ENCODE assay signal across 13 cellular contexts in the genomic region with DNA sequence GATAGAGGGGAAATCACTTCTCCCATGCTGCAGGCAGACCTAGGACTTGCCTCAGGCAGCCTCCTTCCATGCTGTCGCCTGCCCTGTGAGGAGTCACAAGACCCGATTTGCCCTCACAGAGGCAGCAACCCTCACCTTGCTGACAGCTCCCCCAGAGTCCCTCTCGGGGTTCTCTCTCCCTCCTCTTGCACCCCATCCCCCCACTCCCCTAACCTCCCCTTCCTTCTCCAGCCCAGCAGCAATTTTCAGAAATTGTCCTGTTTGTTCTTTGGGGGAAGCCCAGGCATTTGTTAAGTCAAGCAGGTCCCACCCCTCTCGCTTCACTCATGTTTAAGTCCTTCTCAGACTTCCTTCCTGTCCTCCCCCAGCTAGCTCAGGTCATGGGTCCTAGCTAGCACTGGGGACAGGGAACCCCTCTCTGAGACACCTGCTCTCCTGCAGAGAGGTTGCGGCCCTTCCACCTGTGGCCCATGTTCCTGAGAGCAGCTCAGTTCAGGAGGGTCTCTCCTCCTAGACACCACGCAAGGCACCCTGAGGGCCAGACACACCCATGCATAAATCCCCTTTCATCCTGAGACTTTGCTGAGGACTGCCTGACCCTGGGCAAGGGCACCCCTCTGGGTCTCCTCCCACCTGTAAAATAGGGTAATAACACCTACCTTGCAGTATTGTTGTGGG. TPM values are rescaled to one million over a fixed set of nuclear protein-coding genes. Genes with fewer than 3 reads are reported as not detected.
DNase-seq lines count a peak whose midpoint lies in the region; ATAC-seq, FAIRE-seq and TF ChIP-seq lines count a peak whose summit lies in the region.
"Had no signal": no experiment of that assay in that cellular context is flagged by ENCODE, and none has a peak within 500 bp of the region (broad histone marks: within the 10 kb centered on the region; RNA-seq: fewer than 3 reads in every experiment).

No MANE protein-coding gene starts in this region.

- DNase-seq in T-helper 1 cell = no peak
- no peak for DNase-seq in GM23338 (ENCODE audit: low spot score)
- DNase-seq in GM12878 (ENCODE audit: low read depth, low spot score) = no peak
- no peak for DNase-seq in progenitor cell of endocrine pancreas (ENCODE audit: low spot score, unreplicated experiment)
- no peak for DNase-seq in hippocampal formation (lab: John Stamatoyannopoulos, UW)
- DNase-seq in sciatic nerve (ENCODE audit: low spot score) = no peak
- DNase-seq: central memory CD4-positive, alpha-beta T cell; nucleus accumbens; SK-N-SH had no signal

- H3K4me3 Mint-ChIP-seq in T-helper 1 cell treated with Interleukin-12 subunit alpha and Interleukin-12 subunit beta and Interleukin-4 antibody, amounts not matched to agents 30 μg/mL and 1 μg/mL, for 36 hours = peak overlapping the region; percentile 48
- H3K4me3 Mint-ChIP-seq in GM23338 = no peak overlapping the region
- peak overlapping the region; percentile 19 for H3K4me3 Mint-ChIP-seq in progenitor cell of endocrine pancreas (ENCODE audit: low read depth)

- no peak overlapping the region for H3K9ac ChIP-seq in GM12878 (ENCODE audit: control insufficient read depth, insufficient read depth, low read length)
- H3K9ac ChIP-seq: SK-N-SH had no signal

- H3K27me3 Mint-ChIP-seq in T-helper 1 cell treated with Interleukin-12 subunit alpha and Interleukin-12 subunit beta and Interleukin-4 antibody, amounts not matched to agents 30 μg/mL and 1 μg/mL, for 36 hours (ENCODE audit: low read depth) = no peaks in the 10 kb centered on the region
- peaks cover 20% of the 10 kb centered on the region for H3K27me3 Mint-ChIP-seq in GM23338 (ENCODE audit: insufficient read depth, low read depth, poor library complexity)
- no peaks in the 10 kb centered on the region for H3K27me3 Mint-ChIP-seq in progenitor cell of endocrine pancreas

- no TSS peak for BruUV-seq in GM12878 (replicated peaks; lab: Mats Ljungman, UMichigan)

- H3K4me2 ChIP-seq in GM23338 (no peak overlapping the region), GM12878 (ENCODE audit: control insufficient read depth, insufficient read depth) (no peak overlapping the region)
- H3K4me2 ChIP-seq: SK-N-SH had no signal

- no peaks in the 10 kb centered on the region for H3F3A ChIP-seq in GM23338 (replicated peaks; ENCODE audit: low read depth)

- FAIRE-seq in GM12878 (lab: Jason Lieb, UNC) = no peak
- FAIRE-seq: A204.1 had no signal

- H3K36me3 ChIP-seq in GM23338 (ENCODE audit: insufficient read depth) (no peaks in the 10 kb centered on the region), GM12878 (ENCODE audit: control insufficient read depth in 2 of 2, insufficient read depth in 2 of 2, low read length in 1 of 2) (no peaks in the 10 kb centered on the region)

- no peak overlapping the region for H2AFZ ChIP-seq in GM23338
- H2AFZ ChIP-seq in GM12878 (ENCODE audit: control insufficient read depth, low read depth, low read length) = peak overlapping the region; percentile 35; the same call in 1 of the 2 replicates

- H3K36me3 Mint-ChIP-seq in T-helper 1 cell treated with Interleukin-12 subunit alpha and Interleukin-12 subunit beta and Interleukin-4 antibody, amounts not matched to agents 30 μg/mL and 1 μg/mL, for 36 hours (ENCODE audit: low read depth) = no peaks in the 10 kb centered on the region
- H3K36me3 Mint-ChIP-seq in GM23338 (ENCODE audit: low read depth) (no peaks in the 10 kb centered on the region), progenitor cell of endocrine pancreas (ENCODE audit: insufficient read depth) (no peaks in the 10 kb centered on the region)

- TF ChIP-seq RAD21 in GM12878 (IDR thresholded peaks at IDR 0.05; ENCODE audit: insufficient read depth, low read depth, low read length) = no peak

- no peak for TF ChIP-seq POLR2A in GM12878 (IDR thresholded peaks at IDR 0.05; ENCODE audit: low read depth, low read length)

- CTCF ChIA-PET in GM12878 (lab: Yijun Ruan, JAX) = interaction anchor here (0.7 to 6.1 kb wide), 5 partner anchors 8 to 115 kb away, joined by 3 to 48 read pairs (median 8); no protein-coding TSS in a partner anchor

- TF ChIP-seq CTCF in GM23338 (conservative IDR thresholded peaks at IDR 0.05; ENCODE audit: low read depth in 2 of 2) (no peak), GM12878 (IDR thresholded peaks at IDR 0.05 in 2 of 3, conservative IDR thresholded peaks at IDR 0.05 in 1 of 3; ENCODE audit: control insufficient read depth in 2 of 3, extremely low read depth in 1 of 3, insufficient read depth in 1 of 3, low read depth in 3 of 3, low read length in 3 of 3) (no peak), progenitor cell of endocrine pancreas (IDR thresholded peaks at IDR 0.05; ENCODE audit: unreplicated experiment) (no peak)

- no peaks in the 10 kb centered on the region for H3K9me3 ChIP-seq in GM12878 (replicated peaks; ENCODE audit: control insufficient read depth, insufficient read depth, low read length)
- H3K9me3 ChIP-seq: SK-N-SH had no signal

- no peaks in the 10 kb centered on the region for H3K27me3 ChIP-seq in GM23338 (ENCODE audit: insufficient read depth)
- no peaks in the 10 kb centered on the region for H3K27me3 ChIP-seq in GM12878 (replicated peaks in 1 of 2; ENCODE audit: control insufficient read depth in 2 of 2, insufficient read depth in 2 of 2, low read length in 1 of 2)

- RAD21 ChIA-PET in GM12878 (lab: Charles Lee; ENCODE audit: unreplicated experiment) = interaction anchor here (0.6 to 22.6 kb wide), 5 partner anchors 14 to 223 kb away, joined by 3 to 393 read pairs (median 4); no protein-coding TSS in a partner anchor

- H3K27ac Mint-ChIP-seq in T-helper 1 cell treated with Interleukin-12 subunit alpha and Interleukin-12 subunit beta and Interleukin-4 antibody, amounts not matched to agents 30 μg/mL and 1 μg/mL, for 36 hours = peak overlapping the region; percentile 90
- H3K27ac Mint-ChIP-seq in GM23338 = no peak overlapping the region
- peak overlapping the region; percentile 91 for H3K27ac Mint-ChIP-seq in progenitor cell of endocrine pancreas

- intact Hi-C loops in GM12878 (cut with micrococcal nuclease; ENCODE audit: unreplicated experiment) = no loop called here
- intact Hi-C loops in sciatic nerve (cut with DNase I) = no loop called here

- ATAC-seq in GM23338 = peak; percentile 35
- no peak for ATAC-seq in GM12878
- ATAC-seq in GM19351 (IDR thresholded peaks at IDR 0.05; ENCODE audit: unreplicated experiment) = no peak
- no peak for ATAC-seq in sciatic nerve

- H3K4me3 ChIP-seq in GM23338 (no peak overlapping the region), GM12878 (no peak overlapping the region)

- in situ Hi-C loops in GM12878 (cut with MboI) = no loop called here

- no peaks in the 10 kb centered on the region for H3K79me2 ChIP-seq in GM23338 (replicated peaks; ENCODE audit: insufficient read depth)
- no peaks in the 10 kb centered on the region for H3K79me2 ChIP-seq in GM12878 (ENCODE audit: control insufficient read depth, insufficient read depth, low read length)

- no peak overlapping the region for H3K27ac ChIP-seq in GM23338 (ENCODE audit: low read depth)
- H3K27ac ChIP-seq in GM12878 (ENCODE audit: control insufficient read depth, insufficient read depth) = no peak overlapping the region

- peaks cover 48% of the 10 kb centered on the region for H3K4me1 Mint-ChIP-seq in T-helper 1 cell treated with Interleukin-12 subunit alpha and Interleukin-12 subunit beta and Interleukin-4 antibody, amounts not matched to agents 30 μg/mL and 1 μg/mL, for 36 hours (ENCODE audit: low read depth)
- H3K4me1 Mint-ChIP-seq in GM23338 (peaks cover 16% of the 10 kb centered on the region), progenitor cell of endocrine pancreas (ENCODE audit: low read depth) (peaks cover 54% of the 10 kb centered on the region)

- H3K9me2 ChIP-seq in GM23338 (ENCODE audit: insufficient read depth) = no peaks in the 10 kb centered on the region
- H3K9me2 ChIP-seq: SK-N-SH had no signal

- H4K20me1 ChIP-seq in GM23338 (replicated peaks; ENCODE audit: insufficient read depth) (no peaks in the 10 kb centered on the region), GM12878 (ENCODE audit: control insufficient read depth, insufficient read depth) (no peaks in the 10 kb centered on the region)

- POLR2A ChIA-PET in GM12878 (lab: Charles Lee) = interaction anchor here (0.7 to 1.3 kb wide), 2 partner anchors 9 to 19 kb away, joined by 4 to 5 read pairs; no protein-coding TSS in a partner anchor

- H3K9me3 Mint-ChIP-seq in T-helper 1 cell treated with Interleukin-12 subunit alpha and Interleukin-12 subunit beta and Interleukin-4 antibody, amounts not matched to agents 30 μg/mL and 1 μg/mL, for 36 hours = no peaks in the 10 kb centered on the region
- H3K9me3 Mint-ChIP-seq in GM23338 (no peaks in the 10 kb centered on the region), progenitor cell of endocrine pancreas (ENCODE audit: low read depth) (no peaks in the 10 kb centered on the region)

- H3K4me1 ChIP-seq in GM23338 (ENCODE audit: insufficient read depth) (no peaks in the 10 kb centered on the region), GM12878 (ENCODE audit: control insufficient read depth, insufficient read depth, low read length) (peaks cover 11% of the 10 kb centered on the region)

- TF ChIP-seq EP300 in GM12878 (IDR thresholded peaks at IDR 0.05; ENCODE audit: borderline replicate concordance in 1 of 2, control insufficient read depth in 1 of 2, low read depth in 2 of 2, low read length in 2 of 2) = no peak

- SMC1A ChIA-PET in GM12878 (lab: Charles Lee; ENCODE audit: uncharacterized antibody, unreplicated experiment) = interaction anchor here (0.8 to 2.5 kb wide), 4 partner anchors 12 to 116 kb away, joined by 3 to 11 read pairs (median 4); no protein-coding TSS in a partner anchor

- 65% methylated on average over 5 of the region's 6 CpGs for WGBS in GM12878 (ENCODE audit: insufficient coverage, insufficient replicate concordance, low lambda C conversion rate, missing lambda C conversion rate)

RNA-seq across cellular contexts. Expression of gene FXYD2, which starts 6.3 kb away (rescaled TPM):
- 0.12 and 0.59 TPM in 2 replicates for total RNA-seq in GM23338 (2014; rRNA removed; shearing (Covaris generic))
- polyA plus RNA-seq in GM23338 (2016; fragmentation: Nextera tagmentation; extraction: Ambion mirVana) (0.12 and 1.4 TPM in 2 replicates), GM12878 (2011; rRNA removed) (3.2 and 4.5 TPM in 2 replicates), GM12878 (2014; fragmentation: Illumina TruSeq; extraction: Trizol) (1.9 TPM in 1 of 2 replicates, not detected in the other), GM12878 (2014; fragmentation: Nextera tagmentation; extraction: Ambion mirVana) (1 to 10 TPM; 1.6 to 1.9 TPM), GM12878 (2014; rRNA removed) (2.0 and 2.9 TPM in 2 replicates), GM12878 (2016; fragmentation: Nextera tagmentation; extraction: Ambion mirVana) (1 to 10 TPM; 3.3 to 4.1 TPM)
- total RNA-seq in GM12878 (2013; cell fraction: nucleolus; rRNA removed) = 0.56 and 0.64 TPM in 2 replicates
- total RNA-seq in GM12878 (2014; rRNA removed) (3.6 and 3.8 TPM in 2 replicates), GM12878 (2014; rRNA removed; fragmentation: Illumina TruSeq; extraction: Trizol) (1.2 and 1.5 TPM in 2 replicates), GM12878 (2021) (1.8 and 2.0 TPM in 2 replicates), progenitor cell of endocrine pancreas (7.4 and 7.7 TPM in 2 replicates), sciatic nerve (6.6 TPM)
- 3.6 TPM for polyA plus RNA-seq in GM12878 (2011; ENCODE audit: low read depth)
- polyA plus RNA-seq in GM12878 (2011; cell fraction: cytosol; rRNA removed) = 9.8 TPM in 2 replicates
- 2.4 and 8.4 TPM in 2 replicates for polyA plus RNA-seq in GM12878 (2011; cell fraction: nucleus; rRNA removed)
- 4.5 and 6.7 TPM in 2 replicates for polyA plus RNA-seq in GM12878 (2012)
- 2.9 and 5.7 TPM in 2 replicates for polyA minus RNA-seq in GM12878 (2011; rRNA and poly(A)+ RNA removed)
- polyA minus RNA-seq in GM12878 (2011; cell fraction: cytosol; rRNA and poly(A)+ RNA removed) = not detected in 2 replicates
- polyA minus RNA-seq in GM12878 (2011; cell fraction: nucleus; rRNA and poly(A)+ RNA removed) = 1.5 and 1.9 TPM in 2 replicates
- total RNA-seq: HT1080 had no signal
- polyA plus RNA-seq: SK-N-SH had no signal

RNA-seq across cellular contexts. Expression of gene DSCAML1, which starts 33.8 kb away (rescaled TPM):
- 0.17 and 0.19 TPM in 2 replicates for total RNA-seq in GM23338 (2014; rRNA removed; shearing (Covaris generic))
- polyA plus RNA-seq in GM23338 (2016; fragmentation: Nextera tagmentation; extraction: Ambion mirVana) (0.28 TPM in 1 of 2 replicates, not detected in the other), GM12878 (2011; rRNA removed) (0.18 and 0.20 TPM in 2 replicates), GM12878 (2014; fragmentation: Illumina TruSeq; extraction: Trizol) (0.06 and 0.11 TPM in 2 replicates), GM12878 (2014; fragmentation: Nextera tagmentation; extraction: Ambion mirVana) (under 1 TPM in 1 of 2 experiments, not detected in 1; 0.03 TPM), GM12878 (2014; rRNA removed) (0.06 and 0.10 TPM in 2 replicates), GM12878 (2016; fragmentation: Nextera tagmentation; extraction: Ambion mirVana) (under 1 TPM; 0.03 TPM)
- total RNA-seq in GM12878 (2013; cell fraction: nucleolus; rRNA removed) = 0.48 and 1.6 TPM in 2 replicates
- total RNA-seq in GM12878 (2014; rRNA removed) (0.06 and 0.11 TPM in 2 replicates), GM12878 (2014; rRNA removed; fragmentation: Illumina TruSeq; extraction: Trizol) (0.05 and 0.09 TPM in 2 replicates), GM12878 (2021) (0.13 TPM in 2 replicates), progenitor cell of endocrine pancreas (2.1 and 2.7 TPM in 2 replicates), sciatic nerve (4.2 TPM)
- polyA plus RNA-seq in GM12878 (2011; ENCODE audit: low read depth) = 0.03 TPM
- polyA plus RNA-seq in GM12878 (2011; cell fraction: cytosol; rRNA removed) = 0.39 and 0.47 TPM in 2 replicates
- 1.5 TPM in 2 replicates for polyA plus RNA-seq in GM12878 (2011; cell fraction: nucleus; rRNA removed)
- polyA plus RNA-seq in GM12878 (2012) = 0.15 and 0.39 TPM in 2 replicates
- polyA minus RNA-seq in GM12878 (2011; rRNA and poly(A)+ RNA removed) = 0.26 and 0.80 TPM in 2 replicates
- 0.27 TPM in 1 of 2 replicates, not detected in the other for polyA minus RNA-seq in GM12878 (2011; cell fraction: cytosol; rRNA and poly(A)+ RNA removed)
- 2.3 and 3.7 TPM in 2 replicates for polyA minus RNA-seq in GM12878 (2011; cell fraction: nucleus; rRNA and poly(A)+ RNA removed)
- total RNA-seq: HT1080 had no signal
- polyA plus RNA-seq: SK-N-SH had no signal

RNA-seq across cellular contexts. Expression of gene FXYD6, which starts 45.6 kb away (rescaled TPM):
- 25.6 and 30.7 TPM in 2 replicates for total RNA-seq in GM23338 (2014; rRNA removed; shearing (Covaris generic))
- polyA plus RNA-seq in GM23338 (2016; fragmentation: Nextera tagmentation; extraction: Ambion mirVana) (21.8 and 26.2 TPM in 2 replicates), GM12878 (2011; rRNA removed) (2.0 and 2.1 TPM in 2 replicates), GM12878 (2014; fragmentation: Illumina TruSeq; extraction: Trizol) (0.46 and 1.2 TPM in 2 replicates), GM12878 (2014; fragmentation: Nextera tagmentation; extraction: Ambion mirVana) (under 1 TPM; 0.16 to 0.29 TPM), GM12878 (2014; rRNA removed) (0.42 and 0.88 TPM in 2 replicates), GM12878 (2016; fragmentation: Nextera tagmentation; extraction: Ambion mirVana) (not detected)
- total RNA-seq in GM12878 (2013; cell fraction: nucleolus; rRNA removed) = 0.27 TPM in 1 of 2 replicates, not detected in the other
- total RNA-seq in GM12878 (2014; rRNA removed) (0.11 and 0.27 TPM in 2 replicates), GM12878 (2014; rRNA removed; fragmentation: Illumina TruSeq; extraction: Trizol) (0.09 TPM in 1 of 2 replicates, not detected in the other), GM12878 (2021) (0.10 and 0.93 TPM in 2 replicates), progenitor cell of endocrine pancreas (26.1 and 28.5 TPM in 2 replicates), sciatic nerve (141 TPM)
- not detected for polyA plus RNA-seq in GM12878 (2011; ENCODE audit: low read depth)
- 2.2 and 2.8 TPM in 2 replicates for polyA plus RNA-seq in GM12878 (2011; cell fraction: cytosol; rRNA removed)
- 2.2 and 3.1 TPM in 2 replicates for polyA plus RNA-seq in GM12878 (2011; cell fraction: nucleus; rRNA removed)
- polyA plus RNA-seq in GM12878 (2012) = 0.42 and 0.62 TPM in 2 replicates
- polyA minus RNA-seq in GM12878 (2011; rRNA and poly(A)+ RNA removed) = 1.5 and 4.3 TPM in 2 replicates
- not detected in 2 replicates for polyA minus RNA-seq in GM12878 (2011; cell fraction: cytosol; rRNA and poly(A)+ RNA removed)
- polyA minus RNA-seq in GM12878 (2011; cell fraction: nucleus; rRNA and poly(A)+ RNA removed) = 0.96 and 1.9 TPM in 2 replicates

Comparison
In these comparisons a context has a peak if more than half of its experiments do, and no peak if none do; other contexts are left out.
1. RNA of gene FXYD6, which starts 45.6 kb away (total RNA-seq): 141 TPM in sciatic nerve (single experiment), 25.6 to 30.7 TPM in GM23338 and 26.1 to 28.5 TPM in progenitor cell of endocrine pancreas; 0.09 to 0.93 TPM in GM12878; every median in the first group is over 10 times any median in the second.